In the genomic region with DNA sequence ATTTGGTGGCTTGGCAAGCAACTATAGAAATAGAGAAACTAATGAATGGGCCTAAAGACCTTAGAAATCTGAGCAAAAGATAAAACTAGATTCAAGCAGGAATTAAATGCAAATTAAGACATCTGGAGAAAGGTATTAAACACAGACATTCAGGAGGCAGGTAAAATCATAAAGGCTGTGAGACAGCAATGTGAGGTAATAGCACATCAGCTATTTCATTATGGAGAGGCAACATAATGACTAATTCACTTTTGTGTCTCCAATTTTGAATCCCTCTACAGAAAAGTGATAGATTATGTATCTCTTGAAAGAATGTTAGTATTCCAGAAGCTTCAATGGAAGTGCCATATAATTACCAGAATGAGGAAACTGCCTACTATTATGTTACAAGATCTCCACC, we compare ENCODE assay signal across 21 cellular contexts.
"Had no signal": no experiment of that assay in that cellular context is flagged by ENCODE, and none has a peak within 500 bp of the region (broad histone marks: within the 10 kb centered on the region; RNA-seq: fewer than 3 reads in every experiment).

No MANE protein-coding gene starts in this region.

- H3K9ac ChIP-seq: SK-N-SH had no signal

- FAIRE-seq: HepG2, RCC 7860 had no signal

- H3K9me3 ChIP-seq: SK-N-SH had no signal

- DNase-seq: IMR-90, Karpas-422, KG1, MM.1S, NCI-H1105, NCI-H1436 treated with DMSO at 0.1 percent for 48 hours, NCI-H1694, NCI-H187 treated with DMSO at 0.1 percent for 48 hours, NCI-H2029 treated with DMSO at 0.1 percent for 48 hours, NCI-H2171, NCI-H226, NCI-H446, NCI-H510A, NCI-H524 treated with DMSO at 0.1 percent for 48 hours, NCI-H82, RPMI8226, SHP77, SK-N-SH, SW 1271 had no signal

- H3K4me2 ChIP-seq: SK-N-SH had no signal

- ATAC-seq: HepG2 had no signal
